ENCODE assay signal across 13 cellular contexts in genomic region chr14:60862283-60862682, GRCh38.
A peak's percentile ranks its signal among the peaks of the same experiment; 100 is the strongest.
DNase-seq lines count a peak whose midpoint lies in the region; ATAC-seq, FAIRE-seq and TF ChIP-seq lines count a peak whose summit lies in the region.
"Had no signal": no experiment of that assay in that cellular context is flagged by ENCODE, and none has a peak within 500 bp of the region (broad histone marks: within the 10 kb centered on the region; RNA-seq: fewer than 3 reads in every experiment).

No MANE protein-coding gene starts in this region.

- intact Hi-C loops in HepG2 (cut with micrococcal nuclease; ENCODE audit: unreplicated experiment) (no loop called here), body of pancreas (cut with DNase I) (no loop called here)

- H3K79me2 ChIP-seq in HepG2 (ENCODE audit: insufficient read depth, low read length): no peaks in the 10 kb centered on the region

- WGBS in liver: 22% methylated on average over 2 of the region's 2 CpGs
- 95% methylated on average over 2 of the region's 2 CpGs for WGBS in HepG2 (ENCODE audit: low lambda C conversion rate)
- WGBS in body of pancreas, 2 donors: 9 to 12% methylated on average over 2 of the region's 2 CpGs

- no TSS peak for BruUV-seq in HepG2 (replicated peaks; lab: Mats Ljungman, UMichigan)

- in situ Hi-C loops in HepG2 (cut with HindIII; ENCODE audit: extremely low pct_ligation_motif_present, low pct_unique_long_range_greater_than_20kb): no loop called here

- H3K9ac ChIP-seq in liver (ENCODE audit: low read depth in 1 of 2, low read length in 2 of 2): no peak overlapping the region
- no peak overlapping the region for H3K9ac ChIP-seq in HepG2 (ENCODE audit: insufficient read depth, low read depth, low read length)

- H3K4me3 ChIP-seq in liver (ENCODE audit: low read depth in 1 of 3, low read length in 3 of 3) (no peak overlapping the region), HepG2 (replicated peaks in 1 of 3; ENCODE audit: insufficient read depth in 1 of 3, low read depth in 2 of 3, low read length in 3 of 3) (no peak overlapping the region), body of pancreas (no peak overlapping the region)

- no peaks in the 10 kb centered on the region for H3K36me3 ChIP-seq in liver (ENCODE audit: control insufficient read depth in 4 of 4, insufficient read depth in 3 of 4, low read depth in 1 of 4, low read length in 3 of 4)
- H3K36me3 ChIP-seq in HepG2 (replicated peaks in 1 of 2; ENCODE audit: control insufficient read depth in 1 of 2, insufficient read depth in 2 of 2, low read length in 2 of 2): no peaks in the 10 kb centered on the region
- H3K36me3 ChIP-seq in body of pancreas (replicated peaks in 1 of 2; ENCODE audit: insufficient read depth in 1 of 2, low read depth in 2 of 2): no peaks in the 10 kb centered on the region

- H3K27me3 ChIP-seq in liver (ENCODE audit: control insufficient read depth in 4 of 4, insufficient read depth in 4 of 4, low read length in 3 of 4): no peaks in the 10 kb centered on the region
- no peaks in the 10 kb centered on the region for H3K27me3 ChIP-seq in HepG2 (ENCODE audit: control insufficient read depth in 1 of 2, insufficient read depth in 2 of 2, low read length in 2 of 2)
- no peaks in the 10 kb centered on the region for H3K27me3 ChIP-seq in body of pancreas

- POLR2A ChIA-PET in HepG2 (lab: Yijun Ruan, JAX): no interaction called here

- DNase-seq in HepG2 (ENCODE audit: low spot score): no peak
- DNase-seq in body of pancreas: peak; percentile 47 to 71 (median 65)
- DNase-seq in medulla oblongata (ENCODE audit: extremely low spot score): peak; percentile 10
- DNase-seq in glomerular visceral epithelial cell (ENCODE audit: extremely low spot score): no peak
- DNase-seq in germinal center (ENCODE audit: low spot score): no peak
- DNase-seq: activated T-cell treated with anti-CD3 and anti-CD28 coated beads, Interleukin-2, amount 50 U/mL, for 48 hours; effector CD8-positive, alpha-beta T cell; IMR-90; SHP77 treated with DMSO at 0.1 percent for 48 hours had no signal

- peaks cover 0 to 11% (median 6%) of the 10 kb centered on the region in 4 donors for H3K4me1 ChIP-seq in liver (ENCODE audit: control insufficient read depth in 4 of 4, insufficient read depth in 4 of 4, low read length in 3 of 4)
- no peaks in the 10 kb centered on the region for H3K4me1 ChIP-seq in HepG2 (ENCODE audit: insufficient read depth, low read length)
- H3K4me1 ChIP-seq in body of pancreas: peaks cover 11% of the 10 kb centered on the region

- no peak overlapping the region for H3K4me2 ChIP-seq in HepG2 (ENCODE audit: low read depth, low read length)

- no peaks in the 10 kb centered on the region for H4K20me1 ChIP-seq in HepG2 (ENCODE audit: insufficient read depth, low read length)

- no peak overlapping the region for H2AFZ ChIP-seq in HepG2 (ENCODE audit: low read length)

- no peak for TF ChIP-seq POLR2A in HepG2 (IDR thresholded peaks at IDR 0.05; ENCODE audit: insufficient read depth in 1 of 2, low read depth in 2 of 2, low read length in 2 of 2)
- TF ChIP-seq POLR2A in body of pancreas (IDR thresholded peaks at IDR 0.05): no peak

- TF ChIP-seq RAD21 in liver (IDR thresholded peaks at IDR 0.05) (no peak), HepG2 (CRISPR knock-in tag; IDR thresholded peaks at IDR 0.05) (no peak)

- H3K27ac ChIP-seq in liver (ENCODE audit: low read depth in 1 of 2, low read length in 2 of 2) (no peak overlapping the region), HepG2 (ENCODE audit: extremely low read length, insufficient read depth, low read length) (no peak overlapping the region), body of pancreas (no peak overlapping the region)

- no peak for FAIRE-seq in HepG2 (lab: Jason Lieb, UNC)
- FAIRE-seq: H1 had no signal

- no peak for TF ChIP-seq EP300 in HepG2 (IDR thresholded peaks at IDR 0.05; ENCODE audit: low read depth in 2 of 2, low read length in 2 of 2)
- no peak for TF ChIP-seq EP300 in HepG2 (CRISPR knock-in tag; IDR thresholded peaks at IDR 0.05; ENCODE audit: borderline replicate concordance)

- H3K9me3 ChIP-seq in liver (ENCODE audit: control insufficient read depth in 4 of 4, low read length in 3 of 4) (no peaks in the 10 kb centered on the region), HepG2 (ENCODE audit: low read length) (no peaks in the 10 kb centered on the region), body of pancreas (no peaks in the 10 kb centered on the region)

- CTCF ChIA-PET in HepG2 (lab: Yijun Ruan, JAX; ENCODE audit: low intra/inter-chr PET ratio, low total read pairs): no interaction called here

- TF ChIP-seq CTCF in liver (IDR thresholded peaks at IDR 0.05; ENCODE audit: low read depth, low read length, missing input control): no peak
- no peak for TF ChIP-seq CTCF in HepG2 (CRISPR knock-in tag; IDR thresholded peaks at IDR 0.05)
- no peak for TF ChIP-seq CTCF in body of pancreas (IDR thresholded peaks at IDR 0.05)

- no peak for ATAC-seq in HepG2
- ATAC-seq in body of pancreas: peak; percentile 78
- ATAC-seq in HG03571 (IDR thresholded peaks at IDR 0.05; ENCODE audit: unreplicated experiment): no peak
- ATAC-seq in HG02759 (IDR thresholded peaks at IDR 0.05; ENCODE audit: unreplicated experiment): no peak

TF ChIP-seq in liver, 16 proteins besides CTCF, POLR2A, EP300 and RAD21:
- peak in 1 of 2 donors; percentile 25 for TF ChIP-seq HNF4A (conservative IDR thresholded peaks at IDR 0.05)
- no peak for TF ChIP-seq SP1 (IDR thresholded peaks at IDR 0.05)
- TF ChIP-seq RXRA (IDR thresholded peaks at IDR 0.05): peak in 1 of 2 donors; percentile 17
- TF ChIP-seq NR2F2 (IDR thresholded peaks at IDR 0.05): peak; percentile 67

TF ChIP-seq in HepG2, 621 proteins besides CTCF, POLR2A, EP300 and RAD21:
- TF ChIP-seq, protein P1, sequence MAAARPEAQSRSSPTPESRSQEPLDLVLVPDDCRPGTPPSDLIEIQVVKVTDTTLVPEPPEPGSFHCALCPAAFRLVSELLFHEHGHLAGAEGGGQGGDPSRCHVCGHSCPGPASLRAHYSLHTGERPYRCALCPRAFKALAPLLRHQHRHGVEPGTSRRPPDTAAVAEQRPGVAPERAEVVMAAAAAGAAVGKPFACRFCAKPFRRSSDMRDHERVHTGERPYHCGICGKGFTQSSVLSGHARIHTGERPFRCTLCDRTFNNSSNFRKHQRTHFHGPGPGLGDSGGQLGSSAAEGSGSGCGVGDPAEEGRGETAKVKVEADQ (CRISPR knock-in tag; IDR thresholded peaks at IDR 0.05; ENCODE audit: borderline replicate concordance): no peak
- TF ChIP-seq WIZ (CRISPR knock-in tag; IDR thresholded peaks at IDR 0.05) (no peak), GLI4 (CRISPR knock-in tag; IDR thresholded peaks at IDR 0.05; ENCODE audit: borderline replicate concordance) (no peak), ZMYM2 (CRISPR knock-in tag; IDR thresholded peaks at IDR 0.05) (no peak), ZBTB49 (CRISPR knock-in tag; IDR thresholded peaks at IDR 0.05; ENCODE audit: borderline replicate concordance) (no peak), ZNF20 (CRISPR knock-in tag; IDR thresholded peaks at IDR 0.05) (no peak), ZNF101 (CRISPR knock-in tag; IDR thresholded peaks at IDR 0.05; ENCODE audit: borderline replicate concordance, low read depth) (no peak), POLR2G (IDR thresholded peaks at IDR 0.05; ENCODE audit: low read depth, low read length) (no peak)
TF ChIP-seq in HepG2: peak in this region for 0.

Comparison
In these comparisons a context has a peak if more than half of its experiments do, and no peak if none do; other contexts are left out.
1. DNase-seq: peak in body of pancreas (4 of 4) and medulla oblongata (single experiment); none in HepG2 (single experiment), glomerular visceral epithelial cell (single experiment) and germinal center (single experiment).